In genomic region chr21:36175771-36176565, GRCh38 we compare ENCODE assay signal across 14 cellular contexts. TPM values are rescaled to one million over a fixed set of nuclear protein-coding genes. Genes with fewer than 3 reads are reported as not detected.
DNase-seq lines count a peak whose midpoint lies in the region; ATAC-seq and TF ChIP-seq lines count a peak whose summit lies in the region.
"Had no signal": no experiment of that assay in that cellular context is flagged by ENCODE, and none has a peak within 500 bp of the region (broad histone marks: within the 10 kb centered on the region; RNA-seq: fewer than 3 reads in every experiment).

No MANE protein-coding gene starts in this region.

- H3K36me3 ChIP-seq in WERI-Rb-1 = peaks cover 24% of the 10 kb centered on the region
- peaks cover 0 to 4% (median 0%) of the 10 kb centered on the region in 3 experiments for H3K36me3 ChIP-seq in naive thymus-derived CD4-positive, alpha-beta T cell (ENCODE audit: control insufficient read depth in 2 of 3, insufficient read depth in 3 of 3, low read length in 3 of 3)

- no peak overlapping the region for H3K4me3 ChIP-seq in WERI-Rb-1 (ENCODE audit: low read depth, low read length)
- no peak overlapping the region for H3K4me3 ChIP-seq in naive thymus-derived CD4-positive, alpha-beta T cell (ENCODE audit: low read length)
- H3K4me3 ChIP-seq: BLaER1 treated with 17β-estradiol and CSF1 and Interleukin-3, amounts not matched to agents 10 nM and 100 nM; stomach had no signal

- peaks cover 4 to 21% (median 9%) of the 10 kb centered on the region in 5 donors for H3K36me3 Mint-ChIP-seq in naive thymus-derived CD4-positive, alpha-beta T cell

- peak; percentile 30 for ATAC-seq in naive thymus-derived CD4-positive, alpha-beta T cell
- ATAC-seq in HG03025 (IDR thresholded peaks at IDR 0.05; ENCODE audit: low FRiP score, unreplicated experiment) (no peak), HG03108 (IDR thresholded peaks at IDR 0.05; ENCODE audit: unreplicated experiment) (no peak)

- H3K4me1 Mint-ChIP-seq in naive thymus-derived CD4-positive, alpha-beta T cell = peaks cover 7 to 33% (median 24%) of the 10 kb centered on the region in 7 donors

- peaks cover 9% of the 10 kb centered on the region for H3K9me3 ChIP-seq in WERI-Rb-1 (ENCODE audit: severe bottlenecking)
- no peaks in the 10 kb centered on the region for H3K9me3 ChIP-seq in naive thymus-derived CD4-positive, alpha-beta T cell (ENCODE audit: control insufficient read depth in 2 of 3, low read length in 3 of 3)
- H3K9me3 ChIP-seq: stomach had no signal

- TF ChIP-seq CTCF in WERI-Rb-1 (IDR thresholded peaks at IDR 0.05; ENCODE audit: low read depth, low read length) = peak; percentile 8; the same call in 1 of the 2 replicates

- CTCF ChIA-PET in naive thymus-derived CD4-positive, alpha-beta T cell (lab: Charles Lee) = interaction anchor here (0.9 to 1.3 kb wide), 2 partner anchors 9 to 34 kb away, joined by 3 to 4 read pairs; no protein-coding TSS in a partner anchor

- POLR2A ChIA-PET in naive thymus-derived CD4-positive, alpha-beta T cell (lab: Charles Lee) = interaction anchor here (0.6 kb wide), 2 partner anchors 140 to 1342 kb away, joined by 3 to 5 read pairs; no protein-coding TSS in a partner anchor

- peak overlapping the region in 8 of 9 donors; percentile 42 to 87 (median 84) for H3K27ac Mint-ChIP-seq in naive thymus-derived CD4-positive, alpha-beta T cell
- H3K27ac Mint-ChIP-seq: activated T-helper 2 cell treated with anti-CD3 and anti-CD28 coated beads, Interferon-gamma antibody, Interleukin-2, Interleukin-4, amounts not matched to agents 10 μg/mL and 5 μg/mL and 100 μg/mL, durations not matched to agents 14 hours and 24 hours and 36 hours; nephron progenitor cell had no signal

- DNase-seq in NCI-H146 (lab: John Stamatoyannopoulos, UW) (peak; percentile 25), NCI-H146 treated with DMSO at 0.1 percent for 48 hours (lab: John Stamatoyannopoulos, UW; ENCODE audit: unreplicated experiment) (no peak), DMS53 treated with DMSO at 0.1 percent for 48 hours (lab: John Stamatoyannopoulos, UW; ENCODE audit: unreplicated experiment) (peak; percentile 59), WERI-Rb-1 (peak; percentile 31), NOMO-1 (lab: John Stamatoyannopoulos, UW; ENCODE audit: unreplicated experiment in 2 of 2) (no peak)
- peak in 5 of 9 donors; percentile 3 to 33 (median 14) for DNase-seq in naive thymus-derived CD4-positive, alpha-beta T cell
- DNase-seq: mammary epithelial cell, nephron progenitor cell, SHP77, stomach had no signal

- H3K27me3 ChIP-seq in WERI-Rb-1 (ENCODE audit: insufficient read depth, low read depth, severe bottlenecking) = no peaks in the 10 kb centered on the region
- H3K27me3 ChIP-seq in naive thymus-derived CD4-positive, alpha-beta T cell (ENCODE audit: control insufficient read depth in 2 of 2, insufficient read depth in 2 of 2, low read length in 2 of 2) = no peaks in the 10 kb centered on the region
- H3K27me3 ChIP-seq: BLaER1 treated with 17β-estradiol and CSF1 and Interleukin-3, amounts not matched to agents 10 nM and 100 nM; stomach had no signal

- intact Hi-C loops in naive thymus-derived CD4-positive, alpha-beta T cell (cut with micrococcal nuclease) = loop anchor here in 1 of 2 donors (2.0 kb wide), 1 partner anchor 33 kb away; no protein-coding TSS in a partner anchor

- H3K9me3 Mint-ChIP-seq in naive thymus-derived CD4-positive, alpha-beta T cell = no peaks in the 10 kb centered on the region
- H3K9me3 Mint-ChIP-seq: activated T-helper 2 cell treated with anti-CD3 and anti-CD28 coated beads, Interferon-gamma antibody, Interleukin-2, Interleukin-4, amounts not matched to agents 10 μg/mL and 5 μg/mL and 100 μg/mL, durations not matched to agents 14 hours and 24 hours and 36 hours had no signal

- H3K4me3 Mint-ChIP-seq in naive thymus-derived CD4-positive, alpha-beta T cell = peak overlapping the region in 2 of 10 donors; percentile 12 to 16
- H3K4me3 Mint-ChIP-seq: nephron progenitor cell had no signal

- peaks cover 9 to 14% of the 10 kb centered on the region in 2 donors for H3K4me1 ChIP-seq in naive thymus-derived CD4-positive, alpha-beta T cell (ENCODE audit: control insufficient read depth in 2 of 2, insufficient read depth in 2 of 2, low read length in 2 of 2)

- peak overlapping the region; percentile 55 for H3K27ac ChIP-seq in WERI-Rb-1
- H3K27ac ChIP-seq in naive thymus-derived CD4-positive, alpha-beta T cell (ENCODE audit: low read depth, low read length) = no peak overlapping the region
- H3K27ac ChIP-seq: BLaER1 treated with 17β-estradiol and CSF1 and Interleukin-3, amounts not matched to agents 10 nM and 100 nM; stomach had no signal

- no peaks in the 10 kb centered on the region for H3K27me3 Mint-ChIP-seq in naive thymus-derived CD4-positive, alpha-beta T cell

RNA-seq across cellular contexts. Expression of gene DOP1B, which starts 19.3 kb away (rescaled TPM):
- total RNA-seq in naive thymus-derived CD4-positive, alpha-beta T cell = 10 to 100 TPM; 12.3 to 34.0 (median 15.1) TPM
- 1 to 10 TPM; 3.8 to 6.8 TPM for polyA plus RNA-seq in naive thymus-derived CD4-positive, alpha-beta T cell

RNA-seq across cellular contexts. Expression of gene CBR3, which starts 41.1 kb away (rescaled TPM):
- total RNA-seq in naive thymus-derived CD4-positive, alpha-beta T cell = 10 to 100 TPM in 1 of 5 experiments, 1 to 10 TPM in 4; 1.3 to 22.5 (median 5.8) TPM
- polyA plus RNA-seq in naive thymus-derived CD4-positive, alpha-beta T cell = 1 to 10 TPM; 5.0 to 5.6 TPM

Comparison
In these comparisons a context has a peak if more than half of its experiments do, and no peak if none do; other contexts are left out.
1. DNase-seq: peak in NCI-H146 (single experiment), DMS53 treated with DMSO at 0.1 percent for 48 hours (single experiment), WERI-Rb-1 (single experiment) and naive thymus-derived CD4-positive, alpha-beta T cell (5 of 9); none in NCI-H146 treated with DMSO at 0.1 percent for 48 hours (single experiment) and NOMO-1 (0 of 2).